ENCODE assay signal across 10 cellular contexts in the genomic region with DNA sequence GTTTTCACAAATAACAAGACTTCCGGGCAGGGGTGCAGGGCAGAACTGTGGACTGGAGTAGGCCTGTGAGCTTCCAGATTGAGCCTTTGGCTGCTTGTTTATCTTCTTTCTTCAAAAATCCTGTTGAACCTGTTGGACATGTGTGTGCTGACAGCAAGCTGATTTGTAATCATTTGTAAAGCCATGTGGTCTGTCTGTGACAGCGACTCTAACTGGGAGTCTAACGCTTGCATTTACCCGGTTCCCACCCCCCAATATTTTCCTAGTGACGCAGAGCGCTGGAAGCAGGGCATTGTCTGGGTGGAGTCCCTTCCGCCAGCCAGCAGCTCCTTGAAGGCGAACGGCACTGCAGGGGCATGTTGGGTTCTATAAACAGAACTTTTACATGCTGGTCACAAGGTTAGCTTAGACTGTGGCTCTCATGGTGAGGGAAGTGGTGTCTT.
DNase-seq lines count a peak whose midpoint lies in the region; ATAC-seq, FAIRE-seq and TF ChIP-seq lines count a peak whose summit lies in the region.
"Had no signal": no experiment of that assay in that cellular context is flagged by ENCODE, and none has a peak within 500 bp of the region (broad histone marks: within the 10 kb centered on the region; RNA-seq: fewer than 3 reads in every experiment).

No MANE protein-coding gene starts in this region.

- no peaks in the 10 kb centered on the region for H3K36me3 Mint-ChIP-seq in nephron (ENCODE audit: low read depth)
- H3K36me3 Mint-ChIP-seq: memory B cell had no signal

- intact Hi-C loops in esophagus squamous epithelium (cut with DNase I): no loop called here

- H3K4me3 Mint-ChIP-seq in nephron: peak overlapping the region in 1 of 3 experiments; percentile 21
- H3K4me3 Mint-ChIP-seq: CD4-positive, alpha-beta T cell; memory B cell had no signal

- POLR2A ChIA-PET in BJ (lab: Charles Lee): interaction anchor here (0.6 kb wide), 1 partner anchor 145 kb away, joined by 15 read pairs; no protein-coding TSS in a partner anchor

- no peaks in the 10 kb centered on the region for H3K9me3 Mint-ChIP-seq in nephron
- H3K9me3 Mint-ChIP-seq: CD4-positive, alpha-beta T cell; memory B cell had no signal

- peaks cover 16 to 81% (median 18%) of the 10 kb centered on the region in 3 donors for H3K4me1 ChIP-seq in esophagus squamous epithelium

- FAIRE-seq in GM19239 (lab: Jason Lieb, UNC): no peak

- DNase-seq in BJ (ENCODE audit: low read depth) (peak; percentile 39), NCI-H526 (lab: John Stamatoyannopoulos, UW) (peak; percentile 73), esophagus squamous epithelium (lab: John Stamatoyannopoulos, UW) (no peak), GM19238 (ENCODE audit: insufficient read length, low spot score) (no peak), GM19239 (ENCODE audit: insufficient read length, low spot score) (no peak)
- DNase-seq: CD4-positive, alpha-beta T cell had no signal

- TF ChIP-seq CTCF in BJ (IDR thresholded peaks at IDR 0.05; ENCODE audit: insufficient read depth, low read depth, low read length) (no peak), esophagus squamous epithelium (IDR thresholded peaks at IDR 0.05) (no peak), nephron (IDR thresholded peaks at IDR 0.05; ENCODE audit: unreplicated experiment in 3 of 3) (no peak)

- no peaks in the 10 kb centered on the region for H3K9me3 ChIP-seq in esophagus squamous epithelium

- TF ChIP-seq POLR2A in esophagus squamous epithelium (IDR thresholded peaks at IDR 0.05): no peak

- no peak overlapping the region for H3K4me3 ChIP-seq in BJ (ENCODE audit: low read depth, low read length)
- H3K4me3 ChIP-seq in esophagus squamous epithelium: no peak overlapping the region

- CTCF ChIA-PET in BJ (lab: Yijun Ruan, JAX): interaction anchor here (0.6 to 2.1 kb wide), 11 partner anchors 10 to 359 kb away, joined by 3 to 9 read pairs (median 4); no protein-coding TSS in a partner anchor

- peak overlapping the region; percentile 68 to 90 (median 76) for H3K27ac ChIP-seq in esophagus squamous epithelium

- H3K27ac Mint-ChIP-seq in nephron: peak overlapping the region; percentile 90 to 99 (median 95)
- H3K27ac Mint-ChIP-seq: CD4-positive, alpha-beta T cell; memory B cell had no signal

- H3K36me3 ChIP-seq in BJ (ENCODE audit: control insufficient read depth, insufficient read depth, low read length) (no peaks in the 10 kb centered on the region), esophagus squamous epithelium (no peaks in the 10 kb centered on the region)

- H3K27me3 ChIP-seq in BJ (ENCODE audit: control insufficient read depth, insufficient read depth, low read length) (no peaks in the 10 kb centered on the region), esophagus squamous epithelium (no peaks in the 10 kb centered on the region)

- ATAC-seq in GM19395 (IDR thresholded peaks at IDR 0.05; ENCODE audit: unreplicated experiment) (no peak), GM21360 (IDR thresholded peaks at IDR 0.05; ENCODE audit: unreplicated experiment) (no peak)

- H3K4me1 Mint-ChIP-seq in nephron: peaks cover 81% of the 10 kb centered on the region

- 30 to 62% methylated on average over 3 to 9 of the region's 9 CpGs for WGBS in esophagus squamous epithelium, 2 donors

- H3K27me3 Mint-ChIP-seq in nephron (ENCODE audit: low read depth): peaks cover 7% of the 10 kb centered on the region
- H3K27me3 Mint-ChIP-seq: CD4-positive, alpha-beta T cell; memory B cell had no signal

Comparison
In these comparisons a context has a peak if more than half of its experiments do, and no peak if none do; other contexts are left out.
1. DNase-seq: peak in BJ (single experiment) and NCI-H526 (2 of 2); none in esophagus squamous epithelium (single experiment), GM19238 (single experiment) and GM19239 (single experiment).